ENCODE assay signal across 23 cellular contexts in the genomic region with DNA sequence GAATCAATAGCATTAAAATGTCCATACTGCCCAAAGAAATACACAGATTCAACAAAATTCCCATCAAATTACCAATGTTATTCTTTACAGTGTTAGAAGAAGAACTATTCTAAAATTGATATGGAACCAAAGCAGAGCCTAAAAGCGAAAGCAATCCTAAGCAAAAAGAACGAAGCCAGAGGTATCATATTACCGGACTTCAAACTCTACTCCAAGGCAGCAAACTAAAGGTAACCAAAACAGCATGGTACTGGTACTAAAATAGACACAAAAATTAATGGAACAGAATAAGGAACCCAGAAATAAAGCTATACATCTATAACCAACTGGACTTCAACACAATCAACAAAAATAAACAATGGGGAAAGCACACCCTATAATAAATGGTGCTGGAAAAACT.
"Had no signal": no experiment of that assay in that cellular context is flagged by ENCODE, and none has a peak within 500 bp of the region (broad histone marks: within the 10 kb centered on the region; RNA-seq: fewer than 3 reads in every experiment).

No MANE protein-coding gene starts in this region.

- H3K9me3 ChIP-seq: colonic mucosa, neutrophil, pancreas, suprapubic skin had no signal

- H3K4me1 ChIP-seq: colonic mucosa, gastroesophageal sphincter, pancreas, right atrium auricular region, spleen, suprapubic skin, tibial nerve had no signal

- DNase-seq: activated CD4-positive, alpha-beta T cell treated with anti-CD3 and anti-CD28 coated beads for 4 hours; activated CD4-positive, alpha-beta T cell treated with anti-CD3 and anti-CD28 coated beads, Interleukin-2, amount 50 U/mL, for 4 hours; activated naive CD4-positive, alpha-beta T cell; activated T-cell treated with anti-CD3 and anti-CD28 coated beads for 4 hours; activated T-cell treated with anti-CD3 and anti-CD28 coated beads, Interleukin-2, amount 50 U/mL, for 72 hours; anterior cingulate cortex; colonic mucosa; effector memory CD4-positive, alpha-beta T cell; islet precursor cell; left cardiac atrium; naive B cell; nephron progenitor cell; pancreas; spleen; stimulated activated naive CD4-positive, alpha-beta T cell had no signal

- H3K36me3 ChIP-seq: colonic mucosa, neutrophil had no signal

- H3K4me3 ChIP-seq: colonic mucosa, gastroesophageal sphincter, hepatocyte, pancreas, right atrium auricular region, spleen, suprapubic skin, tibial nerve had no signal

- H3K27me3 ChIP-seq: colonic mucosa, gastroesophageal sphincter, hepatocyte, neutrophil, pancreas, right atrium auricular region, spleen, suprapubic skin, tibial nerve had no signal

- ATAC-seq: activated naive CD4-positive, alpha-beta T cell treated with anti-CD3 and anti-CD28 coated beads, Interleukin-2, amount 50 U/mL, for 72 hours; activated T-cell treated with anti-CD3 and anti-CD28 coated beads, Interleukin-2, amount 50 U/mL, for 72 hours; gastroesophageal sphincter; left cardiac atrium; pancreas had no signal

- H3K27ac ChIP-seq: colonic mucosa, gastroesophageal sphincter, hepatocyte, neutrophil, pancreas, right atrium auricular region, spleen, suprapubic skin, tibial nerve, VCaP had no signal
